Comparison of ENCODE assay signal across 1 cellular context in the genomic region with DNA sequence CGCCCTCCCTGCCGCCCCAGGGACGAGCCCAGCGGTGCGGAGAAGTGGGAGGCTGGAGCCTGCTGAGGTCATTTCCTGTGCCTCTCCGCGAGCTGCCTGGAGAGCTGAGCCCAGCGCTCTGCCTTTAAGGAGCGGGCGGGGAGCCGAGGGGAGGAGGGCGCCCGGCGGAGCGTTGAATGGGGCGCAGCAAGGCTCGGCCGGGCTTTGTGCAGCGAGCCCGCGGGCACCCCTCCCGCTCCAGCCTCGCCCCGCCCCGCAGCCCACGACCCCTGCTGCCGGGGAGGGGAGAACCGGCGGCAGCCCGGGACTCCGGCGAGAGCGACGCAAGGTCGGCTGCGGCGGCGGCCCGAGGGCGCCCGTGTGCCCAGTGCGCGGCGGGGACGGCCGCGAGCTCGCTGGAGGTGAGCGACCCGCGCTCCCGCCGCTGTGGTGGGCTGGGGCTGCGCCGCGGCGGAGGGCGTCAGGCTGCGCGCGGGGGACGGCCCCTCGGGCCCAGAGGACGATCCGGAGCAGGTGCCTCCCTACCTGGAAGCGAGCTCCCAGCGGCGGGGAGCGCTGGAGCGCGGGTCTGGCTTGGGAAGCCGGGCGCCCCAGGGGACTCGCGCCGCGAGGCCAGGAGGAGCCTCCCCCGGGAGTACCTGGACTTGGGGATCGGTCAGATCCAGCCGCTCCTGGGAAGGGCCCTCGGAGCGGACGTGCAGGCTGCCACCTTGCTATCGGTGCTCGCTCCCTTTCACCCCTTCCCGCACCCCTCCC.
A peak's percentile ranks its signal among the peaks of the same experiment; 100 is the strongest.
TF ChIP-seq lines count a peak whose summit lies in the region.

PLEKHH1 (plus strand) TSS at position 293 of the 756 bp plus-strand sequence. CDS start 8,578 bp downstream, outside the sequence.

TF ChIP-seq in HEK293, 187 proteins besides CTCF, POLR2A, EP300 and RAD21 (continued from another document and continues in another):
- TF ChIP-seq ZNF560 (tag by site-specific recombination; IDR thresholded peaks at IDR 0.05; ENCODE audit: borderline replicate concordance) (no peak), ZSCAN16 (tag by site-specific recombination; IDR thresholded peaks at IDR 0.05) (no peak), HOXD13 (CRISPR knock-in tag; IDR thresholded peaks at IDR 0.05; ENCODE audit: borderline replicate concordance) (no peak), ZNF366 (tag by site-specific recombination; conservative IDR thresholded peaks at IDR 0.05) (no peak), ZNF544 (tag by site-specific recombination; IDR thresholded peaks at IDR 0.05) (no peak), ZNF514 (tag by site-specific recombination; IDR thresholded peaks at IDR 0.05) (no peak), ZNF10 (tag by site-specific recombination; IDR thresholded peaks at IDR 0.05) (no peak), GLI4 (tag by site-specific recombination; IDR thresholded peaks at IDR 0.05) (no peak), ZNF629 (tag by site-specific recombination; IDR thresholded peaks at IDR 0.05) (peak; percentile 57; the same call in 1 of the 2 replicates), OSR2 (tag by site-specific recombination; IDR thresholded peaks at IDR 0.05) (no peak), ZBTB21 (tag by site-specific recombination; IDR thresholded peaks at IDR 0.05) (no peak), ZNF521 (tag by site-specific recombination; IDR thresholded peaks at IDR 0.05) (no peak), ZBTB8A (tag by site-specific recombination; IDR thresholded peaks at IDR 0.05) (peak; percentile 99), ZNF138 (tag by site-specific recombination; IDR thresholded peaks at IDR 0.05; ENCODE audit: borderline replicate concordance) (no peak), ZNF202 (tag by site-specific recombination; IDR thresholded peaks at IDR 0.05; ENCODE audit: borderline replicate concordance) (no peak), ZNF121 (tag by site-specific recombination; IDR thresholded peaks at IDR 0.05) (no peak), ZSCAN30 (tag by site-specific recombination; IDR thresholded peaks at IDR 0.05) (no peak), ZNF76 (tag by site-specific recombination; IDR thresholded peaks at IDR 0.05; ENCODE audit: borderline replicate concordance, low read depth) (no peak), ZIC2 (tag by site-specific recombination; IDR thresholded peaks at IDR 0.05) (peak; percentile 98), ZSCAN5A (tag by site-specific recombination; IDR thresholded peaks at IDR 0.05) (no peak), ZNF704 (tag by site-specific recombination; IDR thresholded peaks at IDR 0.05) (no peak), GLIS1 (tag by site-specific recombination; IDR thresholded peaks at IDR 0.05) (peak; percentile 40), ZFP3 (tag by site-specific recombination; IDR thresholded peaks at IDR 0.05; ENCODE audit: low read depth) (no peak), GFI1B (tag by site-specific recombination; IDR thresholded peaks at IDR 0.05) (no peak), SP7 (tag by site-specific recombination; IDR thresholded peaks at IDR 0.05) (no peak), ZNF530 (tag by site-specific recombination; IDR thresholded peaks at IDR 0.05; ENCODE audit: low read depth) (no peak), TRIM28 (IDR thresholded peaks at IDR 0.05; ENCODE audit: borderline replicate concordance, low read length) (no peak), ZNF501 (tag by site-specific recombination; IDR thresholded peaks at IDR 0.05) (no peak), PRDM1 (tag by site-specific recombination; IDR thresholded peaks at IDR 0.05) (no peak), ZFP41 (tag by site-specific recombination; IDR thresholded peaks at IDR 0.05; ENCODE audit: borderline replicate concordance) (no peak), ZNF48 (tag by site-specific recombination; IDR thresholded peaks at IDR 0.05) (no peak), ZNF148 (tag by site-specific recombination; IDR thresholded peaks at IDR 0.05; ENCODE audit: borderline replicate concordance) (no peak), ZNF623 (tag by site-specific recombination; IDR thresholded peaks at IDR 0.05) (no peak), ZNF433 (tag by site-specific recombination; IDR thresholded peaks at IDR 0.05; ENCODE audit: low read depth) (no peak), ZNF747 (tag by site-specific recombination; IDR thresholded peaks at IDR 0.05) (no peak), ZBTB7A (tag by site-specific recombination; IDR thresholded peaks at IDR 0.05; ENCODE audit: low read depth) (no peak), ZNF768 (tag by site-specific recombination; IDR thresholded peaks at IDR 0.05) (no peak), WT1 (tag by site-specific recombination; IDR thresholded peaks at IDR 0.05) (peak; percentile 53; the same call in 1 of the 2 replicates), ZNF302 (tag by site-specific recombination; IDR thresholded peaks at IDR 0.05; ENCODE audit: low read depth) (no peak), ZNF114 (tag by site-specific recombination; IDR thresholded peaks at IDR 0.05) (no peak), FEZF1 (tag by site-specific recombination; IDR thresholded peaks at IDR 0.05) (no peak), KLF17 (tag by site-specific recombination; IDR thresholded peaks at IDR 0.05) (no peak; the same call in 1 of the 2 replicates), ZBTB48 (tag by site-specific recombination; IDR thresholded peaks at IDR 0.05) (peak; percentile 41; the same call in 1 of the 2 replicates), ZBTB11 (tag by site-specific recombination; conservative IDR thresholded peaks at IDR 0.05; ENCODE audit: low read depth) (peak; percentile 68)
- TF ChIP-seq, protein P1, sequence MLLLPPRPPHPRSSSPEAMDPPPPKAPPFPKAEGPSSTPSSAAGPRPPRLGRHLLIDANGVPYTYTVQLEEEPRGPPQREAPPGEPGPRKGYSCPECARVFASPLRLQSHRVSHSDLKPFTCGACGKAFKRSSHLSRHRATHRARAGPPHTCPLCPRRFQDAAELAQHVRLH (tag by site-specific recombination; IDR thresholded peaks at IDR 0.05), result no peak
- TF ChIP-seq, protein P2, sequence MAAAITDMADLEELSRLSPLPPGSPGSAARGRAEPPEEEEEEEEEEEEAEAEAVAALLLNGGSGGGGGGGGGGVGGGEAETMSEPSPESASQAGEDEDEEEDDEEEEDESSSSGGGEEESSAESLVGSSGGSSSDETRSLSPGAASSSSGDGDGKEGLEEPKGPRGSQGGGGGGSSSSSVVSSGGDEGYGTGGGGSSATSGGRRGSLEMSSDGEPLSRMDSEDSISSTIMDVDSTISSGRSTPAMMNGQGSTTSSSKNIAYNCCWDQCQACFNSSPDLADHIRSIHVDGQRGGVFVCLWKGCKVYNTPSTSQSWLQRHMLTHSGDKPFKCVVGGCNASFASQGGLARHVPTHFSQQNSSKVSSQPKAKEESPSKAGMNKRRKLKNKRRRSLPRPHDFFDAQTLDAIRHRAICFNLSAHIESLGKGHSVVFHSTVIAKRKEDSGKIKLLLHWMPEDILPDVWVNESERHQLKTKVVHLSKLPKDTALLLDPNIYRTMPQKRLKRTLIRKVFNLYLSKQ (tag by site-specific recombination; IDR thresholded peaks at IDR 0.05; ENCODE audit: borderline replicate concordance), result no peak
- TF ChIP-seq, protein P3, sequence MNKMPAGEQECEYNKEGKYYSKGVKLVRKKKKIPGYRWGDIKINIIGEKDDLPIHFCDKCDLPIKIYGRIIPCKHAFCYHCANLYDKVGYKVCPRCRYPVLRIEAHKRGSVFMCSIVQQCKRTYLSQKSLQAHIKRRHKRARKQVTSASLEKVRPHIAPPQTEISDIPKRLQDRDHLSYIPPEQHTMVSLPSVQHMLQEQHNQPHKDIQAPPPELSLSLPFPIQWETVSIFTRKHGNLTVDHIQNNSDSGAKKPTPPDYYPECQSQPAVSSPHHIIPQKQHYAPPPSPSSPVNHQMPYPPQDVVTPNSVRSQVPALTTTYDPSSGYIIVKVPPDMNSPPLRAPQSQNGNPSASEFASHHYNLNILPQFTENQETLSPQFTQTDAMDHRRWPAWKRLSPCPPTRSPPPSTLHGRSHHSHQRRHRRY (tag by site-specific recombination; IDR thresholded peaks at IDR 0.05), result no peak
- TF ChIP-seq, protein P4, sequence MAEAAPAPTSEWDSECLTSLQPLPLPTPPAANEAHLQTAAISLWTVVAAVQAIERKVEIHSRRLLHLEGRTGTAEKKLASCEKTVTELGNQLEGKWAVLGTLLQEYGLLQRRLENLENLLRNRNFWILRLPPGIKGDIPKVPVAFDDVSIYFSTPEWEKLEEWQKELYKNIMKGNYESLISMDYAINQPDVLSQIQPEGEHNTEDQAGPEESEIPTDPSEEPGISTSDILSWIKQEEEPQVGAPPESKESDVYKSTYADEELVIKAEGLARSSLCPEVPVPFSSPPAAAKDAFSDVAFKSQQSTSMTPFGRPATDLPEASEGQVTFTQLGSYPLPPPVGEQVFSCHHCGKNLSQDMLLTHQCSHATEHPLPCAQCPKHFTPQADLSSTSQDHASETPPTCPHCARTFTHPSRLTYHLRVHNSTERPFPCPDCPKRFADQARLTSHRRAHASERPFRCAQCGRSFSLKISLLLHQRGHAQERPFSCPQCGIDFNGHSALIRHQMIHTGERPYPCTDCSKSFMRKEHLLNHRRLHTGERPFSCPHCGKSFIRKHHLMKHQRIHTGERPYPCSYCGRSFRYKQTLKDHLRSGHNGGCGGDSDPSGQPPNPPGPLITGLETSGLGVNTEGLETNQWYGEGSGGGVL (tag by site-specific recombination; IDR thresholded peaks at IDR 0.05), result peak; percentile 61
